In genomic region chr11:76800466-76801200, GRCh38 we compare ENCODE assay signal across 21 cellular contexts. TPM values are rescaled to one million over a fixed set of nuclear protein-coding genes. Genes with fewer than 3 reads are reported as not detected.
DNase-seq lines count a peak whose midpoint lies in the region; ATAC-seq, FAIRE-seq and TF ChIP-seq lines count a peak whose summit lies in the region.
"Had no signal": no experiment of that assay in that cellular context is flagged by ENCODE, and none has a peak within 500 bp of the region (broad histone marks: within the 10 kb centered on the region; RNA-seq: fewer than 3 reads in every experiment).

No MANE protein-coding gene starts in this region.

- POLR2A ChIA-PET in A549 (lab: Yijun Ruan, JAX): interaction anchor here (0.9 to 2.0 kb wide), 6 partner anchors 12 to 118 kb away, joined by 3 to 12 read pairs (median 4); partner anchors contain the start of gene TSKU

- H3K27ac Mint-ChIP-seq in GM23338: no peak overlapping the region
- H3K27ac Mint-ChIP-seq: dendritic cell treated with granulocyte-macrophage colony-stimulating factor and Interleukin-4, amounts not matched to agents 40 ng/mL and 50 ng/mL, for 4 days; WTC11 had no signal

- H3K18ac ChIP-seq in trophoblast cell (ENCODE audit: low read length): no peak overlapping the region

- TF ChIP-seq RAD21 in A549 (conservative IDR thresholded peaks at IDR 0.05 in 1 of 2, IDR thresholded peaks at IDR 0.05 in 1 of 2): no peak

- H3K4me2 ChIP-seq in A549 (peak overlapping the region; percentile 92), trophoblast cell (ENCODE audit: low read length) (no peak overlapping the region), GM23338 (no peak overlapping the region)

- no peak overlapping the region for H4K8ac ChIP-seq in trophoblast cell (ENCODE audit: low read depth, low read length)

- no peak overlapping the region for H4K12ac ChIP-seq in trophoblast cell (ENCODE audit: low read depth, low read length)

- H3K79me1 ChIP-seq in trophoblast cell (ENCODE audit: low read length): no peaks in the 10 kb centered on the region

- H3K14ac ChIP-seq in trophoblast cell (ENCODE audit: low read length): no peak overlapping the region

- ATAC-seq in A549 (no peak), HG03095 (IDR thresholded peaks at IDR 0.05; ENCODE audit: unreplicated experiment) (no peak), omental fat pad (ENCODE audit: low FRiP score) (no peak), GM23338 (no peak), HG02870 (IDR thresholded peaks at IDR 0.05; ENCODE audit: unreplicated experiment) (no peak)
- ATAC-seq: lower lobe of right lung, SK-N-SH treated with all-trans-retinoic acid at 6 μM for 48 hours, upper lobe of right lung, WTC11 had no signal

- H3F3A ChIP-seq in GM23338 (replicated peaks; ENCODE audit: low read depth): no peaks in the 10 kb centered on the region

- no peak overlapping the region for H4K91ac ChIP-seq in trophoblast cell (ENCODE audit: low read depth, low read length)

- H2AFZ ChIP-seq in trophoblast cell (ENCODE audit: insufficient read depth, low read length, poor library complexity): no peak overlapping the region
- no peak overlapping the region for H2AFZ ChIP-seq in GM23338

- H3K36me3 Mint-ChIP-seq in GM23338 (ENCODE audit: low read depth): peaks cover 10% of the 10 kb centered on the region

- no peaks in the 10 kb centered on the region for H3K9me2 ChIP-seq in GM23338 (ENCODE audit: insufficient read depth)

- H3K27me3 ChIP-seq in iPS-20b (ENCODE audit: insufficient read depth, low read length) (no peaks in the 10 kb centered on the region), trophoblast cell (ENCODE audit: insufficient read depth, low read length) (no peaks in the 10 kb centered on the region), GM23338 (ENCODE audit: insufficient read depth) (no peaks in the 10 kb centered on the region)
- H3K27me3 ChIP-seq: BLaER1 treated with 17β-estradiol and CSF1 and Interleukin-3, amounts not matched to agents 10 nM and 100 nM; upper lobe of right lung had no signal

- WGBS in A549 (ENCODE audit: missing lambda C conversion rate): 75% methylated on average over 9 of the region's 9 CpGs
- WGBS in trophoblast cell (ENCODE audit: extremely low coverage, insufficient coverage, insufficient read length): no CpG with 5 or more reads among the region's 9 CpGs

- H3K9me3 Mint-ChIP-seq in GM23338: no peaks in the 10 kb centered on the region
- H3K9me3 Mint-ChIP-seq: dendritic cell treated with granulocyte-macrophage colony-stimulating factor and Interleukin-4, amounts not matched to agents 40 ng/mL and 50 ng/mL, for 4 days; WTC11 had no signal

- H2BK5ac ChIP-seq in trophoblast cell (ENCODE audit: low read depth, low read length, poor library complexity): no peak overlapping the region

- H3K9ac ChIP-seq in iPS-20b (ENCODE audit: low read depth, low read length): 0 out of 2 replicates have a peak overlapping the region, but pooled peaks have one; percentile 10
- H3K9ac ChIP-seq in trophoblast cell (ENCODE audit: low read length): no peak overlapping the region

- TF ChIP-seq CTCF in A549 (IDR thresholded peaks at IDR 0.05) (no peak), omental fat pad (IDR thresholded peaks at IDR 0.05) (no peak), GM23338 (conservative IDR thresholded peaks at IDR 0.05; ENCODE audit: low read depth in 2 of 2) (no peak)

- H2BK12ac ChIP-seq in trophoblast cell (ENCODE audit: low read length): no peak overlapping the region

- H3K4ac ChIP-seq in trophoblast cell (ENCODE audit: low read depth, low read length): no peak overlapping the region

- H2AK5ac ChIP-seq in trophoblast cell (ENCODE audit: low read length): no peak overlapping the region

- H3K4me1 ChIP-seq in A549 (peaks cover 100% of the 10 kb centered on the region), iPS-20b (ENCODE audit: insufficient read depth, low read length) (peaks cover 10% of the 10 kb centered on the region; the same call in 1 of the 2 replicates), trophoblast cell (ENCODE audit: control insufficient read depth in 1 of 2, insufficient read depth in 2 of 2, low read length in 2 of 2) (peaks cover 6 to 12% of the 10 kb centered on the region in 2 experiments), GM23338 (ENCODE audit: insufficient read depth) (peaks cover 23% of the 10 kb centered on the region)

- H3K27ac ChIP-seq in A549 (peak overlapping the region; percentile 85 to 98), iPS-20b (ENCODE audit: low read length) (no peak overlapping the region), trophoblast cell (ENCODE audit: low read depth, low read length) (no peak overlapping the region), GM23338 (ENCODE audit: low read depth) (no peak overlapping the region)
- H3K27ac ChIP-seq: BLaER1 treated with 17β-estradiol and CSF1 and Interleukin-3, amounts not matched to agents 10 nM and 100 nM; lower lobe of right lung had no signal

- CTCF ChIA-PET in A549 (lab: Yijun Ruan, JAX): interaction anchor here (1.0 to 9.2 kb wide), 15 partner anchors 9 to 291 kb away, joined by 3 to 207 read pairs (median 15); no protein-coding TSS in a partner anchor

- H3K9me3 ChIP-seq in A549: no peaks in the 10 kb centered on the region
- no peaks in the 10 kb centered on the region for H3K9me3 ChIP-seq in iPS-20b (ENCODE audit: insufficient read depth, low read depth, low read length)
- no peaks in the 10 kb centered on the region for H3K9me3 ChIP-seq in trophoblast cell (ENCODE audit: insufficient read depth, low read depth, low read length)
- H3K9me3 ChIP-seq: BLaER1 treated with 17β-estradiol and CSF1 and Interleukin-3, amounts not matched to agents 10 nM and 100 nM; lower lobe of right lung; upper lobe of right lung had no signal

- no peak for TF ChIP-seq POLR2A in A549 (IDR thresholded peaks at IDR 0.05; ENCODE audit: low read length)

- H3K4me3 ChIP-seq in A549 (no peak overlapping the region), iPS-20b (ENCODE audit: low read length) (no peak overlapping the region), trophoblast cell (ENCODE audit: low read depth, low read length) (no peak overlapping the region), GM23338 (no peak overlapping the region)
- H3K4me3 ChIP-seq: BLaER1 treated with 17β-estradiol and CSF1 and Interleukin-3, amounts not matched to agents 10 nM and 100 nM; lower lobe of right lung; upper lobe of right lung had no signal

- no peak for TF ChIP-seq EP300 in A549 (IDR thresholded peaks at IDR 0.05)

- peaks cover 37% of the 10 kb centered on the region for H3K4me1 Mint-ChIP-seq in GM23338

- no peak overlapping the region for H2BK120ac ChIP-seq in trophoblast cell (ENCODE audit: insufficient read depth, low read length, poor library complexity)

- peaks cover 9% of the 10 kb centered on the region for H3K27me3 Mint-ChIP-seq in GM23338 (ENCODE audit: insufficient read depth, low read depth, poor library complexity)

- FAIRE-seq in A549 (lab: Jason Lieb, UNC): no peak

- peak overlapping the region; percentile 9 for H3K23ac ChIP-seq in trophoblast cell (ENCODE audit: low read length)

- H3K36me3 ChIP-seq in iPS-20b (ENCODE audit: insufficient read depth, low read depth, low read length) (peaks cover 16% of the 10 kb centered on the region), trophoblast cell (ENCODE audit: control insufficient read depth in 1 of 2, insufficient read depth in 2 of 2, low read length in 2 of 2) (peaks cover 19 to 26% of the 10 kb centered on the region in 2 experiments), GM23338 (ENCODE audit: insufficient read depth) (no peaks in the 10 kb centered on the region)

- H3K79me2 ChIP-seq in trophoblast cell (ENCODE audit: control insufficient read depth, insufficient read depth, low read length, poor library complexity) (no peaks in the 10 kb centered on the region), GM23338 (replicated peaks; ENCODE audit: insufficient read depth) (no peaks in the 10 kb centered on the region)

- H4K20me1 ChIP-seq in GM23338 (replicated peaks; ENCODE audit: insufficient read depth): no peaks in the 10 kb centered on the region

- DNase-seq in A549 (ENCODE audit: low read depth in 1 of 2, low spot score in 1 of 2) (no peak), HuH-7.5 (ENCODE audit: low spot score) (peak; percentile 18), trophoblast cell (peak; percentile 89 to 90), omental fat pad (ENCODE audit: low spot score) (no peak), GM23338 (ENCODE audit: low spot score) (no peak)
- DNase-seq: ACHN; activated CD4-positive, alpha-beta T cell treated with anti-CD3 and anti-CD28 coated beads, Interleukin-2, amount 50 U/mL, for 48 hours; amniotic stem cell; lower lobe of right lung; NCI-H1092; NCI-H187 treated with DMSO at 0.1 percent for 48 hours; NCI-H748 treated with DMSO at 0.1 percent for 48 hours; retina; upper lobe of right lung had no signal

- no peak overlapping the region for H3K4me3 Mint-ChIP-seq in GM23338
- H3K4me3 Mint-ChIP-seq: dendritic cell treated with granulocyte-macrophage colony-stimulating factor and Interleukin-4, amounts not matched to agents 40 ng/mL and 50 ng/mL, for 4 days; WTC11 had no signal

TF ChIP-seq in GM23338, 12 proteins besides CTCF, POLR2A, EP300 and RAD21 (continues in another document):
- TF ChIP-seq JUNB (IDR thresholded peaks at IDR 0.05; ENCODE audit: unreplicated experiment): no peak

RNA-seq across cellular contexts. Expression of gene TSKU, which starts 17.5 kb away (rescaled TPM):
- 164 and 188 TPM in 2 replicates for polyA plus RNA-seq in A549 (2011; rRNA removed)
- polyA plus RNA-seq in A549 (2012; cell fraction: cytosol; rRNA removed): 177 and 263 TPM in 2 replicates
- 271 and 323 TPM in 2 replicates for polyA plus RNA-seq in A549 (2012; cell fraction: nucleus; rRNA removed)
- 145 to 171 TPM (median 164 TPM) in 3 replicates for polyA plus RNA-seq in A549 (2017; fragmentation: RNase III; extraction: RNeasy Plus Mini Kit Qiagen cat#74134 plus additional on column Dnase treatment)
- 186 and 192 TPM in 2 replicates for polyA minus RNA-seq in A549 (2011; rRNA and poly(A)+ RNA removed)
- 34.0 and 35.3 TPM in 2 replicates for polyA plus RNA-seq in trophoblast cell (2013)
- 100 to 1,000 TPM; 153 to 281 (median 161) TPM for total RNA-seq in omental fat pad
- total RNA-seq in GM23338 (2014; rRNA removed; shearing (Covaris generic)): 31.1 and 33.8 TPM in 2 replicates
- 9.0 and 11.7 TPM in 2 replicates for polyA plus RNA-seq in GM23338 (2016; fragmentation: Nextera tagmentation; extraction: Ambion mirVana)

Comparison
In these comparisons a context has a peak if more than half of its experiments do, and no peak if none do; other contexts are left out.
1. DNase-seq: peak in HuH-7.5 (single experiment) and trophoblast cell (2 of 2); none in A549 (0 of 2), omental fat pad (single experiment) and GM23338 (single experiment).
2. H3K27ac ChIP-seq: peak in A549 (2 of 2); none in iPS-20b (single experiment), trophoblast cell (single experiment) and GM23338 (single experiment).